Comparison of ENCODE assay signal across 1 cellular context in the genomic region with DNA sequence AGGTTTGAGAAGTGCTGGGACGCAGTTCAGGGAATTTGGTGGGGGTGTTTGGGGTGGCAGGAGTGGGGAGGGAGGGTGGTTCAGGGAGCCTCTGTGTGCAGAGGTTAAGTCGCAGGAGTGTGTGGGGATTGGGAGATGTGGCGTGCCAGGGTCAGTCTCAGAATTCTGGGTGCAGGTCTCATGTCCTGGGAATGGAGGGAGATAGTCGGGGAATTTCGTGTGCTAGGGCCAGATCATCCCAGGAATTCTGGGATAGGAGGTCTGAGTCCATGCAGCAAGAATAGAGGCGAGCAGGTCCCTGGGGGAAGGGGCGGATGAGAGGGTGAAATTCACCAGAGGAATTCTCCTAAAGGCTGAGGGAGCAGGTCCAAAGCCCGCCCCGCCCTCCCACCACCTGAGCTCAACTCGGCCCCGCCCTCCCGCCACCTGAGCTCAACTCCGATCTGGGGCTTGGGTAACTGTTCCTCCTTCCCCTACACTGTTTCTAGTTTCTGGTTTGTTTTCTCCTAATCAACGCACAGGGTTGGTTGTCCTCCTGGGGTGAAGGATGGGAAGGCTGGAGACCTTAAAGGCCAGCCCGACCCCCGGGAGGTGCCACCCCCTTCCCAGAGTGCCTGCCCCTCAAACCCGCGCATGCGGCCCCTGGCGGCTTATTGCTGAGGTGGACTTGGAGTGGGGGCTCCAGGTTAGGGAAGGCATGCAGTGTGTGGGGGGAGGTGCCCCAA.
TF ChIP-seq lines count a peak whose summit lies in the region.

No MANE protein-coding gene starts in this region.

TF ChIP-seq in WTC11, 78 proteins besides CTCF, POLR2A, EP300 and RAD21:
- TF ChIP-seq MYBL2 (CRISPR knock-in tag; IDR thresholded peaks at IDR 0.05) (0 out of 2 replicates have a peak, but pooled peaks have one; percentile 38), SP1 (CRISPR knock-in tag; conservative IDR thresholded peaks at IDR 0.05) (peak; percentile 25)
- TF ChIP-seq, protein P1, sequence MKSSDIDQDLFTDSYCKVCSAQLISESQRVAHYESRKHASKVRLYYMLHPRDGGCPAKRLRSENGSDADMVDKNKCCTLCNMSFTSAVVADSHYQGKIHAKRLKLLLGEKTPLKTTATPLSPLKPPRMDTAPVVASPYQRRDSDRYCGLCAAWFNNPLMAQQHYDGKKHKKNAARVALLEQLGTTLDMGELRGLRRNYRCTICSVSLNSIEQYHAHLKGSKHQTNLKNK (CRISPR knock-in tag; IDR thresholded peaks at IDR 0.05), result no peak
